In the genomic region with DNA sequence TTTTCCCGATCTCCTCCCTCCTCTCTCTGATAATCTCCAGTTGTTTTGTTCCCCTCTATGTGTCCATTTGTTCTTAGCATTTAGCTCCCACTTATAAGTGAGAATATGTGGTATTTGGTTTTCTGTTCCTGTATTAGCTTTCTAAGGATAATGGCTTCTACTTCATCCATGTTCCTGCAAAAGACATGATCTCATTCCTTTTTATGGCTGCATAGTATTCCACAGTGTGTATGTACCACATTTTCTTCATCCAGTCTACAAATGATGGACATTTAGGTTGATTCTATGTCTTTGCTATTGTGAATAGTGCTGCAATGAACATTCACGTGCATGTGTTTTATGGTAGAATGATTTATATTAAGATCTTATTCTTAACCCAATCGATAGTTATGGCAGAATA, we compare ENCODE assay signal across 19 cellular contexts. TPM values are rescaled to one million over a fixed set of nuclear protein-coding genes. Genes with fewer than 3 reads are reported as not detected.
"Had no signal": no experiment of that assay in that cellular context is flagged by ENCODE, and none has a peak within 500 bp of the region (broad histone marks: within the 10 kb centered on the region; RNA-seq: fewer than 3 reads in every experiment).

No MANE protein-coding gene starts in this region.

RNA-seq across cellular contexts. Expression of a gene that starts 3.1 kb away (rescaled TPM):
- total RNA-seq: activated B cell treated with CpG ODN at 0.5 μM for 24 hours; activated CD4-positive, alpha-beta memory T cell treated with anti-CD3 and anti-CD28 coated beads for 36 hours; activated CD4-positive, alpha-beta T cell treated with anti-CD3 and anti-CD28 coated beads, Interleukin-2, amount 10 ng/mL, durations not matched to agents 24 days and 14 days; activated CD8-positive, alpha-beta memory T cell treated with anti-CD3 and anti-CD28 coated beads for 36 hours; activated CD8-positive, alpha-beta T cell treated with anti-CD3 and anti-CD28 coated beads for 36 hours; activated naive CD4-positive, alpha-beta T cell treated with anti-CD3 and anti-CD28 coated beads for 36 hours; activated naive CD4-positive, alpha-beta T cell treated with anti-CD3 and anti-CD28 coated beads, Interleukin-2, amount 50 U/mL, for 72 hours; activated naive CD8-positive, alpha-beta T cell treated with anti-CD3 and anti-CD28 coated beads for 36 hours; activated T-cell treated with anti-CD3 and anti-CD28 coated beads, Interleukin-2, amount 50 U/mL, for 4 hours; activated T-cell treated with anti-CD3 and anti-CD28 coated beads, Interleukin-2, amount 50 U/mL, for 72 hours; activated T-helper 1 cell treated with anti-CD3 and anti-CD28 coated beads, Interleukin-12 subunit alpha, Interleukin-12 subunit beta, Interleukin-2, Interleukin-4 antibody, amounts not matched to agents 30 ng/mL and 10 ng/mL and 1 ng/mL, durations not matched to agents 14 hours and 24 hours and 36 hours; activated T-helper 17 cell treated with anti-CD3 and anti-CD28 coated beads, Interleukin-2, amount 50 U/mL, for 72 hours; adrenal gland; aorta; astrocyte; body of pancreas; breast epithelium had no signal
- polyA plus RNA-seq: adrenal gland, aorta had no signal

RNA-seq across cellular contexts. Expression of a gene that starts 19.3 kb away (rescaled TPM):
- total RNA-seq: activated B cell treated with CpG ODN at 0.5 μM for 24 hours; activated CD4-positive, alpha-beta memory T cell treated with anti-CD3 and anti-CD28 coated beads for 36 hours; activated CD4-positive, alpha-beta T cell treated with anti-CD3 and anti-CD28 coated beads, Interleukin-2, amount 10 ng/mL, durations not matched to agents 24 days and 14 days; activated CD8-positive, alpha-beta memory T cell treated with anti-CD3 and anti-CD28 coated beads for 36 hours; activated CD8-positive, alpha-beta T cell treated with anti-CD3 and anti-CD28 coated beads for 36 hours; activated naive CD4-positive, alpha-beta T cell treated with anti-CD3 and anti-CD28 coated beads for 36 hours; activated naive CD4-positive, alpha-beta T cell treated with anti-CD3 and anti-CD28 coated beads, Interleukin-2, amount 50 U/mL, for 72 hours; activated naive CD8-positive, alpha-beta T cell treated with anti-CD3 and anti-CD28 coated beads for 36 hours; activated T-cell treated with anti-CD3 and anti-CD28 coated beads, Interleukin-2, amount 50 U/mL, for 4 hours; activated T-cell treated with anti-CD3 and anti-CD28 coated beads, Interleukin-2, amount 50 U/mL, for 72 hours; activated T-helper 1 cell treated with anti-CD3 and anti-CD28 coated beads, Interleukin-12 subunit alpha, Interleukin-12 subunit beta, Interleukin-2, Interleukin-4 antibody, amounts not matched to agents 30 ng/mL and 10 ng/mL and 1 ng/mL, durations not matched to agents 14 hours and 24 hours and 36 hours; activated T-helper 17 cell treated with anti-CD3 and anti-CD28 coated beads, Interleukin-2, amount 50 U/mL, for 72 hours; adrenal gland; aorta; astrocyte; body of pancreas; breast epithelium; cardiac septum; cerebellum had no signal
- polyA plus RNA-seq: adrenal gland, aorta had no signal

RNA-seq across cellular contexts. Expression of a gene that starts 28.9 kb away (rescaled TPM):
- total RNA-seq: activated B cell treated with CpG ODN at 0.5 μM for 24 hours; activated CD4-positive, alpha-beta memory T cell treated with anti-CD3 and anti-CD28 coated beads for 36 hours; activated CD4-positive, alpha-beta T cell treated with anti-CD3 and anti-CD28 coated beads, Interleukin-2, amount 10 ng/mL, durations not matched to agents 24 days and 14 days; activated CD8-positive, alpha-beta memory T cell treated with anti-CD3 and anti-CD28 coated beads for 36 hours; activated CD8-positive, alpha-beta T cell treated with anti-CD3 and anti-CD28 coated beads for 36 hours; activated naive CD4-positive, alpha-beta T cell treated with anti-CD3 and anti-CD28 coated beads for 36 hours; activated naive CD4-positive, alpha-beta T cell treated with anti-CD3 and anti-CD28 coated beads, Interleukin-2, amount 50 U/mL, for 72 hours; activated naive CD8-positive, alpha-beta T cell treated with anti-CD3 and anti-CD28 coated beads for 36 hours; activated T-cell treated with anti-CD3 and anti-CD28 coated beads, Interleukin-2, amount 50 U/mL, for 4 hours; activated T-cell treated with anti-CD3 and anti-CD28 coated beads, Interleukin-2, amount 50 U/mL, for 72 hours; activated T-helper 1 cell treated with anti-CD3 and anti-CD28 coated beads, Interleukin-12 subunit alpha, Interleukin-12 subunit beta, Interleukin-2, Interleukin-4 antibody, amounts not matched to agents 30 ng/mL and 10 ng/mL and 1 ng/mL, durations not matched to agents 14 hours and 24 hours and 36 hours; activated T-helper 17 cell treated with anti-CD3 and anti-CD28 coated beads, Interleukin-2, amount 50 U/mL, for 72 hours; astrocyte; cerebellum had no signal

RNA-seq across cellular contexts. Expression of a gene that starts 42.5 kb away (rescaled TPM):
- total RNA-seq: activated B cell treated with CpG ODN at 0.5 μM for 24 hours; activated CD4-positive, alpha-beta memory T cell treated with anti-CD3 and anti-CD28 coated beads for 36 hours; activated CD4-positive, alpha-beta T cell treated with anti-CD3 and anti-CD28 coated beads, Interleukin-2, amount 10 ng/mL, durations not matched to agents 24 days and 14 days; activated CD8-positive, alpha-beta memory T cell treated with anti-CD3 and anti-CD28 coated beads for 36 hours; activated CD8-positive, alpha-beta T cell treated with anti-CD3 and anti-CD28 coated beads for 36 hours; activated naive CD4-positive, alpha-beta T cell treated with anti-CD3 and anti-CD28 coated beads for 36 hours; activated naive CD4-positive, alpha-beta T cell treated with anti-CD3 and anti-CD28 coated beads, Interleukin-2, amount 50 U/mL, for 72 hours; activated naive CD8-positive, alpha-beta T cell treated with anti-CD3 and anti-CD28 coated beads for 36 hours; activated T-cell treated with anti-CD3 and anti-CD28 coated beads, Interleukin-2, amount 50 U/mL, for 4 hours; activated T-cell treated with anti-CD3 and anti-CD28 coated beads, Interleukin-2, amount 50 U/mL, for 72 hours; activated T-helper 1 cell treated with anti-CD3 and anti-CD28 coated beads, Interleukin-12 subunit alpha, Interleukin-12 subunit beta, Interleukin-2, Interleukin-4 antibody, amounts not matched to agents 30 ng/mL and 10 ng/mL and 1 ng/mL, durations not matched to agents 14 hours and 24 hours and 36 hours; activated T-helper 17 cell treated with anti-CD3 and anti-CD28 coated beads, Interleukin-2, amount 50 U/mL, for 72 hours; adrenal gland; aorta; astrocyte; body of pancreas; breast epithelium; cardiac septum; cerebellum had no signal
- polyA plus RNA-seq: adrenal gland, aorta had no signal
